ENCODE assay signal across 1 cellular context in genomic region chr3:43406637-43407023, GRCh38.
TF ChIP-seq lines count a peak whose summit lies in the region.

No MANE protein-coding gene starts in this region.

TF ChIP-seq in K562, 482 proteins besides CTCF, POLR2A, EP300 and RAD21 (continued from another document):
- TF ChIP-seq ZBTB40 (IDR thresholded peaks at IDR 0.05) = no peak
- TF ChIP-seq ZBTB40 (CRISPR knock-in tag; IDR thresholded peaks at IDR 0.05) = no peak
- no peak for TF ChIP-seq ZNF121 (CRISPR knock-in tag; conservative IDR thresholded peaks at IDR 0.05)
- no peak for TF ChIP-seq BACH1 (tag; IDR thresholded peaks at IDR 0.05)
